Comparison of ENCODE assay signal across 6 cellular contexts in genomic region chr3:125923324-125924115, GRCh38. TPM values are rescaled to one million over a fixed set of nuclear protein-coding genes. Genes with fewer than 3 reads are reported as not detected.
"Had no signal": no experiment of that assay in that cellular context is flagged by ENCODE, and none has a peak within 500 bp of the region (broad histone marks: within the 10 kb centered on the region; RNA-seq: fewer than 3 reads in every experiment).

No MANE protein-coding gene starts in this region.

RNA-seq across cellular contexts. Expression of gene ROPN1B, which starts 45.5 kb away (rescaled TPM):
- total RNA-seq: colonic mucosa; endothelial cell of umbilical vein; natural killer cell treated with Interleukin-12 subunit alpha and Interleukin-12 subunit beta and Interleukin-15 and Interleukin-18, amount 100 ng/mL, for 72 hours; skeletal muscle tissue; subcutaneous adipose tissue had no signal
- polyA plus RNA-seq: endothelial cell of umbilical vein, ovary had no signal
